1 cellular context compared by ENCODE assay signal in genomic region chr7:142797799-142798377, GRCh38.
TF ChIP-seq lines count a peak whose summit lies in the region.

No MANE protein-coding gene starts in this region.

TF ChIP-seq in liver, 16 proteins besides CTCF, POLR2A, EP300 and RAD21 (continued from another document):
- TF ChIP-seq FOXA2 (IDR thresholded peaks at IDR 0.05) (no peak), FOXA1 (IDR thresholded peaks at IDR 0.05) (no peak)
TF ChIP-seq in liver: peak in this region for 0.
